ENCODE assay signal across 1 cellular context in genomic region chr18:21979171-21979560, GRCh38.
TF ChIP-seq lines count a peak whose summit lies in the region.

No MANE protein-coding gene starts in this region.

TF ChIP-seq in GM23338, 12 proteins besides CTCF, POLR2A, EP300 and RAD21 (continued from another document):
- TF ChIP-seq ZNF462 (CRISPR knock-in tag; IDR thresholded peaks at IDR 0.05), result no peak
